ENCODE assay signal across 30 cellular contexts in genomic region chr3:42366550-42366949, GRCh38.
"Had no signal": no experiment of that assay in that cellular context is flagged by ENCODE, and none has a peak within 500 bp of the region (broad histone marks: within the 10 kb centered on the region; RNA-seq: fewer than 3 reads in every experiment).

No MANE protein-coding gene starts in this region.

- H3K4me2 ChIP-seq: PC-9 had no signal

- ATAC-seq: activated CD8-positive, alpha-beta memory T cell treated with anti-CD3 and anti-CD28 coated beads, Interleukin-2, amount 10 ng/mL, durations not matched to agents 7 days and 5 days; activated naive CD8-positive, alpha-beta T cell treated with anti-CD3 and anti-CD28 coated beads, Interleukin-2, amount 50 U/mL, for 24 hours had no signal

- H2AFZ ChIP-seq: PC-9 had no signal

- DNase-seq: activated CD4-positive, alpha-beta memory T cell treated with anti-CD3 and anti-CD28 coated beads, Interleukin-2, amount 10 ng/mL, durations not matched to agents 7 days and 5 days; activated CD4-positive, alpha-beta T cell treated with anti-CD3 and anti-CD28 coated beads for 1 hour; activated CD4-positive, alpha-beta T cell treated with anti-CD3 and anti-CD28 coated beads for 48 hours; activated CD4-positive, CD25-positive, alpha-beta regulatory T cell; activated CD8-positive, alpha-beta memory T cell treated with anti-CD3 and anti-CD28 coated beads for 24 hours; activated CD8-positive, alpha-beta memory T cell treated with anti-CD3 and anti-CD28 coated beads, Interleukin-2, amount 10 ng/mL, durations not matched to agents 7 days and 5 days; activated CD8-positive, alpha-beta memory T cell treated with anti-CD3 and anti-CD28 coated beads, Interleukin-2, amount 50 U/mL, for 48 hours; activated effector memory CD4-positive, alpha-beta T cell treated with Interleukin-2 at 50 U/mL for 16 hours; activated naive CD4-positive, alpha-beta T cell treated with anti-CD3 and anti-CD28 coated beads, Interleukin-2, amount 10 ng/mL, durations not matched to agents 7 days and 5 days; activated naive CD8-positive, alpha-beta T cell treated with anti-CD3 and anti-CD28 coated beads, Interleukin-2, amount 50 U/mL, for 24 hours; activated T-cell treated with anti-CD3 and anti-CD28 coated beads, Interleukin-2, amount 50 U/mL, for 48 hours; cerebellar nuclear complex; Karpas-422; KBM-7; NCI-H1048; NCI-H1436 treated with DMSO at 0.1 percent for 48 hours; NCI-H1694 treated with DMSO at 0.1 percent for 48 hours; NCI-H2029; NCI-H510A; NCI-H526; NCI-H748 treated with DMSO at 0.1 percent for 48 hours; NK-92 treated with Interleukin-12 subunit alpha and Interleukin-12 subunit beta, amount 100 ng/mL, for 24 hours; PC-9; Right ventricle myocardium superior; SW 1271; T-helper 1 cell; T-helper 2 cell; T-helper 9 cell; WERI-Rb-1 had no signal

- H3K9me3 ChIP-seq: ascending aorta had no signal

- H3K36me3 ChIP-seq: ascending aorta, WERI-Rb-1 had no signal

- H3K27ac ChIP-seq: ascending aorta, PC-9, WERI-Rb-1 had no signal

- H3K4me1 ChIP-seq: ascending aorta had no signal

- H3K27me3 ChIP-seq: ascending aorta had no signal

- H3K4me3 ChIP-seq: ascending aorta, PC-9 had no signal
